23 cellular contexts compared by ENCODE assay signal in genomic region chr18:49819071-49819662, GRCh38. TPM values are rescaled to one million over a fixed set of nuclear protein-coding genes. Genes with fewer than 3 reads are reported as not detected.
DNase-seq lines count a peak whose midpoint lies in the region; ATAC-seq and TF ChIP-seq lines count a peak whose summit lies in the region.
"Had no signal": no experiment of that assay in that cellular context is flagged by ENCODE, and none has a peak within 500 bp of the region (broad histone marks: within the 10 kb centered on the region; RNA-seq: fewer than 3 reads in every experiment).

No MANE protein-coding gene starts in this region.

- TF ChIP-seq POLR2A in right lobe of liver (IDR thresholded peaks at IDR 0.05) = no peak

- peaks cover 58% of the 10 kb centered on the region for H3K4me1 Mint-ChIP-seq in activated CD4-positive, alpha-beta T cell treated with anti-CD3 and anti-CD28 coated beads, Interleukin-2, amount 10 ng/mL, durations not matched to agents 24 days and 14 days
- H3K4me1 Mint-ChIP-seq in Caco-2 (ENCODE audit: low read depth, unreplicated experiment) = peaks cover 29% of the 10 kb centered on the region
- H3K4me1 Mint-ChIP-seq in activated T-helper 1 cell treated with anti-CD3 and anti-CD28 coated beads, Interleukin-12 subunit alpha, Interleukin-12 subunit beta, Interleukin-2, Interleukin-4 antibody, amounts not matched to agents 30 ng/mL and 10 ng/mL and 1 ng/mL, durations not matched to agents 14 hours and 24 hours and 36 hours (ENCODE audit: low read depth) = peaks cover 72% of the 10 kb centered on the region

- H3K27me3 Mint-ChIP-seq in activated CD4-positive, alpha-beta T cell treated with anti-CD3 and anti-CD28 coated beads, Interleukin-2, amount 10 ng/mL, durations not matched to agents 24 days and 14 days = no peaks in the 10 kb centered on the region
- no peaks in the 10 kb centered on the region for H3K27me3 Mint-ChIP-seq in Caco-2 (ENCODE audit: insufficient read depth, unreplicated experiment)
- H3K27me3 Mint-ChIP-seq in activated T-helper 1 cell treated with anti-CD3 and anti-CD28 coated beads, Interleukin-12 subunit alpha, Interleukin-12 subunit beta, Interleukin-2, Interleukin-4 antibody, amounts not matched to agents 30 ng/mL and 10 ng/mL and 1 ng/mL, durations not matched to agents 14 hours and 24 hours and 36 hours (ENCODE audit: insufficient read depth) = no peaks in the 10 kb centered on the region

- no peaks in the 10 kb centered on the region for H3K27me3 ChIP-seq in Caco-2 (replicated peaks; ENCODE audit: control insufficient read depth, insufficient read depth, low read length)
- H3K27me3 ChIP-seq in right lobe of liver = no peaks in the 10 kb centered on the region
- H3K27me3 ChIP-seq: esophagus squamous epithelium, uterus had no signal

- no peaks in the 10 kb centered on the region for H3K9me3 ChIP-seq in Caco-2
- no peaks in the 10 kb centered on the region for H3K9me3 ChIP-seq in right lobe of liver
- H3K9me3 ChIP-seq: esophagus squamous epithelium, uterus had no signal

- H3K4me3 ChIP-seq in Caco-2 (ENCODE audit: low read depth, low read length) (no peak overlapping the region), right lobe of liver (no peak overlapping the region)
- H3K4me3 ChIP-seq: esophagus squamous epithelium, K562, uterus had no signal

- H3K27ac Mint-ChIP-seq in activated CD4-positive, alpha-beta T cell treated with anti-CD3 and anti-CD28 coated beads, Interleukin-2, amount 10 ng/mL, durations not matched to agents 24 days and 14 days = peak overlapping the region; percentile 92
- H3K27ac Mint-ChIP-seq in Caco-2 (ENCODE audit: unreplicated experiment) = peak overlapping the region; percentile 79
- H3K27ac Mint-ChIP-seq in activated T-helper 1 cell treated with anti-CD3 and anti-CD28 coated beads, Interleukin-12 subunit alpha, Interleukin-12 subunit beta, Interleukin-2, Interleukin-4 antibody, amounts not matched to agents 30 ng/mL and 10 ng/mL and 1 ng/mL, durations not matched to agents 14 hours and 24 hours and 36 hours = peak overlapping the region; percentile 85
- H3K27ac Mint-ChIP-seq: mesothelial cell of epicardium had no signal

- WGBS in right lobe of liver (ENCODE audit: insufficient coverage, low coverage, low lambda C conversion rate, missing lambda C conversion rate) = 32% methylated on average over 3 of the region's 5 CpGs

- H3K4me3 Mint-ChIP-seq in activated CD4-positive, alpha-beta T cell treated with anti-CD3 and anti-CD28 coated beads, Interleukin-2, amount 10 ng/mL, durations not matched to agents 24 days and 14 days = peak overlapping the region; percentile 60
- no peak overlapping the region for H3K4me3 Mint-ChIP-seq in Caco-2 (ENCODE audit: unreplicated experiment)
- peak overlapping the region; percentile 64 for H3K4me3 Mint-ChIP-seq in activated T-helper 1 cell treated with anti-CD3 and anti-CD28 coated beads, Interleukin-12 subunit alpha, Interleukin-12 subunit beta, Interleukin-2, Interleukin-4 antibody, amounts not matched to agents 30 ng/mL and 10 ng/mL and 1 ng/mL, durations not matched to agents 14 hours and 24 hours and 36 hours
- H3K4me3 Mint-ChIP-seq: mesothelial cell of epicardium, neural crest cell had no signal

- H3K36me3 ChIP-seq in Caco-2 (ENCODE audit: control insufficient read depth, insufficient read depth, low read length) = no peaks in the 10 kb centered on the region
- H3K36me3 ChIP-seq in right lobe of liver = no peaks in the 10 kb centered on the region
- H3K36me3 ChIP-seq: uterus had no signal

- ATAC-seq in right lobe of liver = peak; percentile 21 to 71 (median 65)
- no peak for ATAC-seq in HG03432 (IDR thresholded peaks at IDR 0.05; ENCODE audit: unreplicated experiment)
- no peak for ATAC-seq in GM18502 (IDR thresholded peaks at IDR 0.05; ENCODE audit: poor library complexity, unreplicated experiment)
- ATAC-seq: K562 had no signal

- H3K4me1 ChIP-seq in Caco-2 (peaks cover 14% of the 10 kb centered on the region), right lobe of liver (peaks cover 0 to 27% (median 5%) of the 10 kb centered on the region in 4 donors)
- H3K4me1 ChIP-seq: uterus had no signal

- DNase-seq in activated CD4-positive, alpha-beta T cell treated with anti-CD3 and anti-CD28 coated beads, Interleukin-2, amount 10 ng/mL, durations not matched to agents 24 days and 14 days = no peak
- no peak for DNase-seq in activated CD4-positive, alpha-beta T cell treated with anti-CD3 and anti-CD28 coated beads, Interleukin-2, amount 50 U/mL, for 1 hour
- DNase-seq in Caco-2 (no peak), right lobe of liver (peak in 2 of 3 donors; percentile 68 to 75), OCI-M1 (lab: John Stamatoyannopoulos, UW) (no peak)
- no peak for DNase-seq in activated T-helper 1 cell treated with anti-CD3 and anti-CD28 coated beads, Interleukin-12 subunit alpha, Interleukin-12 subunit beta, Interleukin-2, Interleukin-4 antibody, amounts not matched to agents 30 ng/mL and 10 ng/mL and 1 ng/mL, durations not matched to agents 14 hours and 24 hours and 36 hours (ENCODE audit: low spot score)
- DNase-seq: activated CD4-positive, alpha-beta T cell treated with anti-CD3 and anti-CD28 coated beads, Interleukin-2, amount 50 U/mL, for 4 hours; activated effector memory CD4-positive, alpha-beta T cell treated with Interleukin-2 at 50 U/mL for 16 hours; C1 segment of cervical spinal cord; DMS53; effector CD4-positive, alpha-beta T cell; esophagus squamous epithelium; NCI-H187; NCI-H345; NK-92 treated with Interleukin-12 subunit alpha and Interleukin-12 subunit beta, amount 100 ng/mL, for 24 hours; stimulated activated CD4-positive, alpha-beta T cell treated with anti-CD3 and anti-CD28 coated beads, Interleukin-4, amount 100 ng/mL, for 1 hour; substantia nigra; uterus had no signal

- H3K27ac ChIP-seq in right lobe of liver = peak overlapping the region in 1 of 3 donors; percentile 31
- H3K27ac ChIP-seq: esophagus squamous epithelium, uterus had no signal

- POLR2A ChIA-PET in Caco-2 (lab: Charles Lee) = no interaction called here

- no peaks in the 10 kb centered on the region for H3K9me3 Mint-ChIP-seq in activated CD4-positive, alpha-beta T cell treated with anti-CD3 and anti-CD28 coated beads, Interleukin-2, amount 10 ng/mL, durations not matched to agents 24 days and 14 days
- H3K9me3 Mint-ChIP-seq in Caco-2 (ENCODE audit: unreplicated experiment) = no peaks in the 10 kb centered on the region
- H3K9me3 Mint-ChIP-seq in activated T-helper 1 cell treated with anti-CD3 and anti-CD28 coated beads, Interleukin-12 subunit alpha, Interleukin-12 subunit beta, Interleukin-2, Interleukin-4 antibody, amounts not matched to agents 30 ng/mL and 10 ng/mL and 1 ng/mL, durations not matched to agents 14 hours and 24 hours and 36 hours = no peaks in the 10 kb centered on the region
- H3K9me3 Mint-ChIP-seq: neural crest cell had no signal

- intact Hi-C loops in activated CD4-positive, alpha-beta T cell treated with anti-CD3 and anti-CD28 coated beads, Interleukin-2, amount 10 ng/mL, durations not matched to agents 24 days and 14 days (cut with micrococcal nuclease) = no loop called here
- intact Hi-C loops in Caco-2 (cut with micrococcal nuclease; ENCODE audit: unreplicated experiment) (no loop called here), right lobe of liver (cut with DNase I) (no loop called here)
- intact Hi-C loops in activated T-helper 1 cell treated with anti-CD3 and anti-CD28 coated beads, Interleukin-12 subunit alpha, Interleukin-12 subunit beta, Interleukin-2, Interleukin-4 antibody, amounts not matched to agents 30 ng/mL and 10 ng/mL and 1 ng/mL, durations not matched to agents 14 hours and 24 hours and 36 hours (cut with micrococcal nuclease) = loop anchor here (10.0 kb wide), 3 partner anchors 1004 to 1684 kb away; partner anchors contain the start of gene ZBTB7C

- no peak for TF ChIP-seq CTCF in Caco-2 (IDR thresholded peaks at IDR 0.05; ENCODE audit: insufficient read depth in 1 of 2, low read depth in 1 of 2, low read length in 1 of 2, severe bottlenecking in 1 of 2, unreplicated experiment in 1 of 2)
- TF ChIP-seq CTCF in right lobe of liver (IDR thresholded peaks at IDR 0.05) = no peak

- H3K36me3 Mint-ChIP-seq in activated CD4-positive, alpha-beta T cell treated with anti-CD3 and anti-CD28 coated beads, Interleukin-2, amount 10 ng/mL, durations not matched to agents 24 days and 14 days (ENCODE audit: low read depth) = peaks cover 30% of the 10 kb centered on the region
- peaks cover 10% of the 10 kb centered on the region for H3K36me3 Mint-ChIP-seq in Caco-2 (ENCODE audit: insufficient read depth, unreplicated experiment)
- H3K36me3 Mint-ChIP-seq in activated T-helper 1 cell treated with anti-CD3 and anti-CD28 coated beads, Interleukin-12 subunit alpha, Interleukin-12 subunit beta, Interleukin-2, Interleukin-4 antibody, amounts not matched to agents 30 ng/mL and 10 ng/mL and 1 ng/mL, durations not matched to agents 14 hours and 24 hours and 36 hours (ENCODE audit: low read depth) = peaks cover 28% of the 10 kb centered on the region

- BruUV-seq in Caco-2 (replicated peaks; lab: Mats Ljungman, UMichigan) = no TSS peak

- CTCF ChIA-PET in Caco-2 (lab: Charles Lee) = no interaction called here

RNA-seq across cellular contexts. Expression of gene ACAA2, which starts 5.8 kb away (rescaled TPM):
- 69.7 and 72.1 TPM in 2 replicates for total RNA-seq in activated CD4-positive, alpha-beta T cell treated with anti-CD3 and anti-CD28 coated beads, Interleukin-2, amount 10 ng/mL, durations not matched to agents 24 days and 14 days
- total RNA-seq in Caco-2 (2022) = 188 and 207 TPM in 2 replicates
- 74.3 and 74.6 TPM in 2 replicates for total RNA-seq in activated T-helper 1 cell treated with anti-CD3 and anti-CD28 coated beads, Interleukin-12 subunit alpha, Interleukin-12 subunit beta, Interleukin-2, Interleukin-4 antibody, amounts not matched to agents 30 ng/mL and 10 ng/mL and 1 ng/mL, durations not matched to agents 14 hours and 24 hours and 36 hours
- 100 to 1,000 TPM; 312 to 644 (median 421) TPM for total RNA-seq in right lobe of liver

Comparison
In these comparisons a context has a peak if more than half of its experiments do, and no peak if none do; other contexts are left out.
1. DNase-seq: peak in right lobe of liver (2 of 3); none in activated CD4-positive, alpha-beta T cell treated with anti-CD3 and anti-CD28 coated beads, Interleukin-2, amount 10 ng/mL, durations not matched to agents 24 days and 14 days (single experiment), activated CD4-positive, alpha-beta T cell treated with anti-CD3 and anti-CD28 coated beads, Interleukin-2, amount 50 U/mL, for 1 hour (single experiment), Caco-2 (0 of 2), activated T-helper 1 cell treated with anti-CD3 and anti-CD28 coated beads, Interleukin-12 subunit alpha, Interleukin-12 subunit beta, Interleukin-2, Interleukin-4 antibody, amounts not matched to agents 30 ng/mL and 10 ng/mL and 1 ng/mL, durations not matched to agents 14 hours and 24 hours and 36 hours (single experiment) and OCI-M1 (single experiment).
2. ATAC-seq: peak in right lobe of liver (4 of 4); none in HG03432 (single experiment) and GM18502 (single experiment).
3. Peak in every context shown above with its lines, with median percentiles within 50 percentile points of each other: H3K27ac Mint-ChIP-seq.